Comparison of ENCODE assay signal across 17 cellular contexts in genomic region chr3:47428585-47429145, GRCh38. TPM values are rescaled to one million over a fixed set of nuclear protein-coding genes. Genes with fewer than 3 reads are reported as not detected.
DNase-seq lines count a peak whose midpoint lies in the region; ATAC-seq and TF ChIP-seq lines count a peak whose summit lies in the region.
"Had no signal": no experiment of that assay in that cellular context is flagged by ENCODE, and none has a peak within 500 bp of the region (broad histone marks: within the 10 kb centered on the region; RNA-seq: fewer than 3 reads in every experiment).

No MANE protein-coding gene starts in this region.

- peak overlapping the region; percentile 25 to 48 for H3K27ac ChIP-seq in testis
- H3K27ac ChIP-seq: C4-2B, RWPE1 had no signal

- no peaks in the 10 kb centered on the region for H3K27me3 ChIP-seq in testis

- intact Hi-C loops in testis (cut with DNase I; ENCODE audit: low total_unique reads) = no loop called here

- H3K9me3 Mint-ChIP-seq in activated T-cell treated with anti-CD3 and anti-CD28 coated beads, Interleukin-2, amount 50 U/mL, for 24 hours = no peaks in the 10 kb centered on the region
- no peaks in the 10 kb centered on the region for H3K9me3 Mint-ChIP-seq in activated T-helper 17 cell treated with anti-CD3 and anti-CD28 coated beads, Interleukin-2, amount 50 U/mL, for 72 hours

- H3K36me3 Mint-ChIP-seq in activated T-cell treated with anti-CD3 and anti-CD28 coated beads, Interleukin-2, amount 50 U/mL, for 24 hours (ENCODE audit: low read depth) = peaks cover 70% of the 10 kb centered on the region
- peaks cover 40% of the 10 kb centered on the region for H3K36me3 Mint-ChIP-seq in activated T-helper 17 cell treated with anti-CD3 and anti-CD28 coated beads, Interleukin-2, amount 50 U/mL, for 72 hours (ENCODE audit: low read depth)

- no peak overlapping the region for H3K4me3 Mint-ChIP-seq in activated T-cell treated with anti-CD3 and anti-CD28 coated beads, Interleukin-2, amount 50 U/mL, for 24 hours
- H3K4me3 Mint-ChIP-seq in activated T-helper 17 cell treated with anti-CD3 and anti-CD28 coated beads, Interleukin-2, amount 50 U/mL, for 72 hours = no peak overlapping the region

- H3K9me3 ChIP-seq in testis = no peaks in the 10 kb centered on the region
- H3K9me3 ChIP-seq: Caco-2, HAP-1 had no signal

- no peak for TF ChIP-seq POLR2A in testis (IDR thresholded peaks at IDR 0.05)

- peaks cover 32% of the 10 kb centered on the region for H3K4me1 ChIP-seq in testis
- H3K4me1 ChIP-seq: HAP-1 had no signal

- H3K27ac Mint-ChIP-seq in activated T-cell treated with anti-CD3 and anti-CD28 coated beads, Interleukin-2, amount 50 U/mL, for 24 hours = peak overlapping the region; percentile 14
- H3K27ac Mint-ChIP-seq in activated T-helper 17 cell treated with anti-CD3 and anti-CD28 coated beads, Interleukin-2, amount 50 U/mL, for 72 hours = peak overlapping the region; percentile 14

- H3K4me1 Mint-ChIP-seq in activated T-cell treated with anti-CD3 and anti-CD28 coated beads, Interleukin-2, amount 50 U/mL, for 24 hours (ENCODE audit: low read depth) = peaks cover 4% of the 10 kb centered on the region
- H3K4me1 Mint-ChIP-seq in activated T-helper 17 cell treated with anti-CD3 and anti-CD28 coated beads, Interleukin-2, amount 50 U/mL, for 72 hours = peaks cover 9% of the 10 kb centered on the region

- no peak for ATAC-seq in activated T-helper 17 cell treated with anti-CD3 and anti-CD28 coated beads, Interleukin-2, amount 50 U/mL, for 72 hours (replicated peaks)
- ATAC-seq in HG03139 (IDR thresholded peaks at IDR 0.05; ENCODE audit: unreplicated experiment) (no peak), HG03565 (IDR thresholded peaks at IDR 0.05; ENCODE audit: unreplicated experiment) (no peak), HG03432 (IDR thresholded peaks at IDR 0.05; ENCODE audit: unreplicated experiment) (no peak)

- no peaks in the 10 kb centered on the region for H3K36me3 ChIP-seq in testis (ENCODE audit: low read depth, missing control alignments)

- WGBS in testis, 2 donors = 72% methylated on average over 7 of the region's 7 CpGs

- no peak overlapping the region for H3K4me3 ChIP-seq in fibroblast of villous mesenchyme (ENCODE audit: low read depth, low read length)
- H3K4me3 ChIP-seq in testis = no peak overlapping the region
- H3K4me3 ChIP-seq: HAP-1 had no signal

- TF ChIP-seq CTCF in fibroblast of villous mesenchyme (IDR thresholded peaks at IDR 0.05; ENCODE audit: insufficient read depth, low read depth, low read length) (no peak), testis (IDR thresholded peaks at IDR 0.05) (no peak)

- DNase-seq in activated T-cell treated with anti-CD3 and anti-CD28 coated beads, Interleukin-2, amount 50 U/mL, for 24 hours = no peak
- DNase-seq in activated T-cell treated with anti-CD3 and anti-CD28 coated beads for 4 hours (no peak), fibroblast of villous mesenchyme (ENCODE audit: low read depth) (peak; percentile 10), testis (peak; percentile 72)
- DNase-seq: IMR-90, NCI-H1436 treated with DMSO at 0.1 percent for 48 hours, NCI-H2107, NCI-H226, NCI-H526 treated with DMSO at 0.1 percent for 48 hours had no signal

- H3K27me3 Mint-ChIP-seq in activated T-cell treated with anti-CD3 and anti-CD28 coated beads, Interleukin-2, amount 50 U/mL, for 24 hours = no peaks in the 10 kb centered on the region
- H3K27me3 Mint-ChIP-seq in activated T-helper 17 cell treated with anti-CD3 and anti-CD28 coated beads, Interleukin-2, amount 50 U/mL, for 72 hours = no peaks in the 10 kb centered on the region

RNA-seq across cellular contexts. Expression of gene SCAP, which starts 47.1 kb away (rescaled TPM):
- 10 to 100 TPM; 44.0 to 73.3 TPM for total RNA-seq in activated T-helper 17 cell treated with anti-CD3 and anti-CD28 coated beads, Interleukin-2, amount 50 U/mL, for 72 hours
- total RNA-seq in fibroblast of villous mesenchyme (50.3 and 66.5 TPM in 2 replicates), testis (100 to 1,000 TPM; 276 to 313 TPM)
- 120 TPM for polyA plus RNA-seq in testis (ENCODE audit: insufficient read depth, low read depth, low replicate concordance)

RNA-seq across cellular contexts. Expression of gene PTPN23, which starts 47.8 kb away (rescaled TPM):
- 10 to 100 TPM; 28.7 to 32.0 TPM for total RNA-seq in activated T-helper 17 cell treated with anti-CD3 and anti-CD28 coated beads, Interleukin-2, amount 50 U/mL, for 72 hours
- total RNA-seq in fibroblast of villous mesenchyme (20.7 and 25.4 TPM in 2 replicates), testis (100 to 1,000 TPM in 1 of 2 donors, 10 to 100 TPM in 1; 89.3 to 141 TPM)
- polyA plus RNA-seq in testis (ENCODE audit: insufficient read depth, low read depth, low replicate concordance) = 30.5 TPM

Comparison
In these comparisons a context has a peak if more than half of its experiments do, and no peak if none do; other contexts are left out.
1. DNase-seq: peak in fibroblast of villous mesenchyme (single experiment) and testis (single experiment); none in activated T-cell treated with anti-CD3 and anti-CD28 coated beads, Interleukin-2, amount 50 U/mL, for 24 hours (single experiment) and activated T-cell treated with anti-CD3 and anti-CD28 coated beads for 4 hours (single experiment).